17 cellular contexts compared by ENCODE assay signal in genomic region chr22:47198801-47199251, GRCh38.
"Had no signal": no experiment of that assay in that cellular context is flagged by ENCODE, and none has a peak within 500 bp of the region (broad histone marks: within the 10 kb centered on the region; RNA-seq: fewer than 3 reads in every experiment).

No MANE protein-coding gene starts in this region.

- H3K9me3 ChIP-seq: heart left ventricle, prostate gland, uterus had no signal

- H3K4me1 ChIP-seq: foreskin keratinocyte, prostate gland, uterus had no signal

- H3K36me3 Mint-ChIP-seq: activated naive CD8-positive, alpha-beta T cell; WTC11 had no signal

- H3K4me3 Mint-ChIP-seq: activated CD4-positive, alpha-beta T cell treated with anti-CD3 and anti-CD28 coated beads, Interleukin-2, amount 10 ng/mL, durations not matched to agents 7 days and 5 days; activated naive CD8-positive, alpha-beta T cell; stimulated activated naive CD8-positive, alpha-beta T cell treated with anti-CD3 and anti-CD28 coated beads, Interleukin-15, Interleukin-2, amounts not matched to agents 100 ng/mL and 50 ng/mL, for 24 hours; T-helper 1 cell treated with Interleukin-12 subunit alpha and Interleukin-12 subunit beta and Interleukin-4 antibody, amounts not matched to agents 30 μg/mL and 1 μg/mL, for 36 hours; WTC11 had no signal

- H3K9me3 Mint-ChIP-seq: activated CD4-positive, alpha-beta T cell treated with anti-CD3 and anti-CD28 coated beads, Interleukin-2, amount 10 ng/mL, durations not matched to agents 7 days and 5 days; activated T-helper 2 cell treated with anti-CD3 and anti-CD28 coated beads, Interferon-gamma antibody, Interleukin-2, Interleukin-4, amounts not matched to agents 10 μg/mL and 5 μg/mL and 100 μg/mL, durations not matched to agents 14 hours and 24 hours and 36 hours; stimulated activated naive CD8-positive, alpha-beta T cell treated with anti-CD3 and anti-CD28 coated beads, Interleukin-15, Interleukin-2, amounts not matched to agents 100 ng/mL and 50 ng/mL, for 24 hours; T-helper 1 cell treated with Interleukin-12 subunit alpha and Interleukin-12 subunit beta and Interleukin-4 antibody, amounts not matched to agents 30 μg/mL and 1 μg/mL, for 36 hours; WTC11 had no signal

- H3K4me1 Mint-ChIP-seq: activated CD4-positive, alpha-beta T cell treated with anti-CD3 and anti-CD28 coated beads, Interleukin-2, amount 10 ng/mL, durations not matched to agents 7 days and 5 days; WTC11 had no signal

- H3K27me3 ChIP-seq: brain microvascular endothelial cell, dorsolateral prefrontal cortex, foreskin keratinocyte, uterus had no signal

- H3K4me3 ChIP-seq: dorsolateral prefrontal cortex, heart left ventricle, prostate gland, SK-N-MC, uterus had no signal

- H3K27me3 Mint-ChIP-seq: activated CD4-positive, alpha-beta T cell treated with anti-CD3 and anti-CD28 coated beads, Interleukin-2, amount 10 ng/mL, durations not matched to agents 7 days and 5 days; activated naive CD8-positive, alpha-beta T cell; stimulated activated naive CD8-positive, alpha-beta T cell treated with anti-CD3 and anti-CD28 coated beads, Interleukin-15, Interleukin-2, amounts not matched to agents 100 ng/mL and 50 ng/mL, for 24 hours had no signal

- H3K27ac ChIP-seq: brain microvascular endothelial cell, dorsolateral prefrontal cortex, foreskin keratinocyte, heart left ventricle, prostate gland, SK-N-MC, uterus had no signal

- ATAC-seq: foreskin keratinocyte, heart left ventricle, left ventricle myocardium superior, sciatic nerve had no signal

- H3K27ac Mint-ChIP-seq: activated CD4-positive, alpha-beta T cell treated with anti-CD3 and anti-CD28 coated beads, Interleukin-2, amount 10 ng/mL, durations not matched to agents 7 days and 5 days; activated naive CD8-positive, alpha-beta T cell; activated T-helper 2 cell treated with anti-CD3 and anti-CD28 coated beads, Interferon-gamma antibody, Interleukin-2, Interleukin-4, amounts not matched to agents 10 μg/mL and 5 μg/mL and 100 μg/mL, durations not matched to agents 14 hours and 24 hours and 36 hours; stimulated activated naive CD8-positive, alpha-beta T cell treated with anti-CD3 and anti-CD28 coated beads, Interleukin-15, Interleukin-2, amounts not matched to agents 100 ng/mL and 50 ng/mL, for 24 hours; T-helper 1 cell treated with Interleukin-12 subunit alpha and Interleukin-12 subunit beta and Interleukin-4 antibody, amounts not matched to agents 30 μg/mL and 1 μg/mL, for 36 hours; WTC11 had no signal

- DNase-seq: activated CD4-positive, alpha-beta T cell treated with anti-CD3 and anti-CD28 coated beads, Interleukin-2, amount 10 ng/mL, durations not matched to agents 7 days and 5 days; amygdala; brain microvascular endothelial cell; foreskin keratinocyte; left ventricle myocardium superior; stimulated activated CD4-positive, alpha-beta T cell treated with anti-CD3 and anti-CD28 coated beads, Interleukin-12 subunit alpha, Interleukin-12 subunit beta, amount 100 ng/mL, for 4 hours; uterus had no signal

- H3K36me3 ChIP-seq: brain microvascular endothelial cell, heart left ventricle, prostate gland, uterus had no signal
